ENCODE assay signal across 8 cellular contexts in the genomic region with DNA sequence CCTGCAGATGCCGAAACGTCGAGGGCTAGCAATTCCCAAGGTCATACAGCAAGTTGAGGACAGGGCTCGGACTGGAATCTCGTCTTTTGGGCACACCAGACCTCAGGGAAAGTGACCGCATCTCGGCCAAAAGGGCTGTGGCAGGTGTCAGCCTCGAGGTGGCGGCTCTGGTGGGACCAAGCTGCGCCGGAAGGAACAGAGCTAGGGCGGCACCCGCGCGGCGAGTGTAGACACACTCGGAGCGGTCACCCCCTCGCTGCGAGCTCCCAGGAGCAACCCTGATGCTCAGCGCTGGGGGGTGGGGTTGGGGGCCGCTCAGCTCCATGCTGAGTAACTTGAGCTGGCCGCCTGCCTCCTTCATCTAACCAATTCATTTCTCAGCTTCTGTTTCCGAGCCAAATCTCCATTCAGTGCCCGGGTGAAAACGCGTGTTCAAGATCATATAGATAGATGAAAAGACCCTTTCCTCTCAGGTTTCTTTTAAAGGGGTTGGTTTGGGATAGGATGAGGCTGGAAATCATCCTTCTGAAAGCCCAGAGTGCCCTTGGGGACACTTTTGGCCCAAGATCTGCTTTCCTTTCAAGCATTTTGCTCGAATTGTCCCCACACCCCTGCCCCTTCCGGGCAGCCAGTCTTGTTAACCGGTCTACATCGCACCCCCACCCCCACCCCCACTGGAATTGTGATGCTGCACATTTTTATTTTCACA.
A peak's percentile ranks its signal among the peaks of the same experiment; 100 is the strongest.
DNase-seq lines count a peak whose midpoint lies in the region; ATAC-seq and FAIRE-seq lines count a peak whose summit lies in the region.

No MANE protein-coding gene starts in this region.

- no peak for FAIRE-seq in urothelium cell line (lab: Jason Lieb, UNC)

- ATAC-seq in HG03460 (IDR thresholded peaks at IDR 0.05; ENCODE audit: unreplicated experiment) = no peak

- peak overlapping the region; percentile 67 for H3K27ac ChIP-seq in caudate nucleus (ENCODE audit: low read depth, low read length)

- DNase-seq in NCI-H82 (lab: John Stamatoyannopoulos, UW) (peak; percentile 68), NCI-H82 treated with DMSO at 0.1 percent for 48 hours (lab: John Stamatoyannopoulos, UW; ENCODE audit: unreplicated experiment) (no peak), NCI-H510A treated with DMSO at 0.1 percent for 48 hours (lab: John Stamatoyannopoulos, UW) (peak; percentile 44), caudate nucleus (lab: John Stamatoyannopoulos, UW) (peak in 21 of 61 donors; percentile 13 to 58 (median 32)), nucleus accumbens (lab: John Stamatoyannopoulos, UW) (peak in 31 of 56 donors; percentile 21 to 70 (median 40)), urothelium cell line (ENCODE audit: low spot score) (no peak), T1000 (lab: John Stamatoyannopoulos, UW) (no peak)

Comparison
In these comparisons a context has a peak if more than half of its experiments do, and no peak if none do; other contexts are left out.
1. DNase-seq: peak in NCI-H82 (single experiment), NCI-H510A treated with DMSO at 0.1 percent for 48 hours (single experiment) and nucleus accumbens (31 of 56); none in NCI-H82 treated with DMSO at 0.1 percent for 48 hours (single experiment), urothelium cell line (single experiment) and T1000 (single experiment).